19 cellular contexts compared by ENCODE assay signal in the genomic region with DNA sequence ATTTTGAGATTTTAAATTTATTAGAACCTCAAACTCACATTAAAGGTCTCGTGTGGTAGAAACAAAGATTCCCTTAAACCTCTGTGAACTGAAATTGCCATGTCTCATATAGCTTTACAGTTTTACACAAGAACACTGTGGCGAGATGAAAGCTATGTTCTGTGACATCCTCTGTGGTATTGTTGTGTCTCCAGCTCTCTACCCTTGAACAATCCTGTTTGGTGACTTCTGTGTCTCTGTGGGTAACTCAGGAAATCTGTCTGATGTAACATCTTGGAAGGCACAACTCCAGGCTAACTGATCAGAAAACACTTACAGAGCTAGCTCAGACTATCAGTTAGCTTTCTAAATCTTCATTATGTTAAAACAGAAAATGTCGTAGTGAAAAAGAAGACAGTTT.
A peak's percentile ranks its signal among the peaks of the same experiment; 100 is the strongest.
DNase-seq lines count a peak whose midpoint lies in the region; ATAC-seq, FAIRE-seq and TF ChIP-seq lines count a peak whose summit lies in the region.
"Had no signal": no experiment of that assay in that cellular context is flagged by ENCODE, and none has a peak within 500 bp of the region (broad histone marks: within the 10 kb centered on the region; RNA-seq: fewer than 3 reads in every experiment).

No MANE protein-coding gene starts in this region.

- WGBS in mesenchymal stem cell: 94% methylated on average over 2 of the region's 3 CpGs

- peak overlapping the region; percentile 39 for H3K27ac Mint-ChIP-seq in Calu3 (ENCODE audit: unreplicated experiment)
- H3K27ac Mint-ChIP-seq: activated naive CD8-positive, alpha-beta T cell treated with anti-CD3 and anti-CD28 coated beads for 36 hours; CD4-positive, CD25-positive, alpha-beta regulatory T cell had no signal

- H2BK5ac ChIP-seq in mesenchymal stem cell (ENCODE audit: low read depth, low read length, poor library complexity, severe bottlenecking): no peak overlapping the region

- no peak for TF ChIP-seq CTCF in Calu3 (IDR thresholded peaks at IDR 0.05; ENCODE audit: unreplicated experiment)
- TF ChIP-seq CTCF in D721Med (IDR thresholded peaks at IDR 0.05; ENCODE audit: insufficient read depth, missing control alignments): no peak

- no peak overlapping the region for H3K23ac ChIP-seq in mesenchymal stem cell (ENCODE audit: low read length in 2 of 2)

- no peaks in the 10 kb centered on the region for H3K79me1 ChIP-seq in mesenchymal stem cell (replicated peaks; ENCODE audit: low read length, poor library complexity, severe bottlenecking)

- H3K4me1 ChIP-seq in HUES6 (ENCODE audit: control insufficient read depth, insufficient read depth, low read length) (peaks cover 6% of the 10 kb centered on the region; the same call in 1 of the 2 replicates), adipocyte (ENCODE audit: control insufficient read depth, insufficient read depth, low read length) (peaks cover 41% of the 10 kb centered on the region), mesenchymal stem cell (ENCODE audit: control insufficient read depth, insufficient read depth, low read depth, low read length) (no peaks in the 10 kb centered on the region)

- H3K27me3 ChIP-seq in HUES6 (ENCODE audit: control insufficient read depth, insufficient read depth, low read length): no peaks in the 10 kb centered on the region
- no peaks in the 10 kb centered on the region for H3K27me3 ChIP-seq in adipocyte (replicated peaks; ENCODE audit: control insufficient read depth, insufficient read depth, low read length)
- no peaks in the 10 kb centered on the region for H3K27me3 ChIP-seq in mesenchymal stem cell (ENCODE audit: control insufficient read depth in 1 of 2, insufficient read depth in 1 of 2, low read length in 2 of 2)

- DNase-seq in Calu3 (no peak), adipocyte (ENCODE audit: low read depth) (peak; percentile 41), mesenchymal stem cell (no peak), D721Med (ENCODE audit: insufficient read length, low spot score) (no peak), RCC 7860 (ENCODE audit: low spot score) (no peak), AG08396 (ENCODE audit: low spot score) (no peak)
- DNase-seq: activated CD8-positive, alpha-beta memory T cell treated with anti-CD3 and anti-CD28 coated beads, Interleukin-2, amount 50 U/mL, for 48 hours; activated naive CD8-positive, alpha-beta T cell treated with anti-CD3 and anti-CD28 coated beads for 36 hours; CD4-positive, CD25-positive, alpha-beta regulatory T cell; cerebellar nuclear complex; GOT3; mucosa of descending colon; NCI-H1417; NCI-H526; Right ventricle myocardium superior; stimulated activated CD4-positive, alpha-beta T cell treated with anti-CD3 and anti-CD28 coated beads, Interleukin-4, amount 100 ng/mL, for 4 hours; stimulated activated naive CD8-positive, alpha-beta T cell treated with anti-CD3 and anti-CD28 coated beads, Interleukin-15, Interleukin-2, amounts not matched to agents 100 U/mL and 50 U/mL, for 24 hours had no signal

- no TSS peak for BruUV-seq in Calu3 (replicated peaks; lab: Mats Ljungman, UMichigan)

- H3K9me3 ChIP-seq in HUES6 (ENCODE audit: control insufficient read depth, insufficient read depth, low read depth, low read length) (no peaks in the 10 kb centered on the region), adipocyte (ENCODE audit: control insufficient read depth, low read length) (no peaks in the 10 kb centered on the region), mesenchymal stem cell (ENCODE audit: control insufficient read depth, low read length) (no peaks in the 10 kb centered on the region)
- H3K9me3 ChIP-seq: mucosa of descending colon had no signal

- peaks cover 7% of the 10 kb centered on the region for H3K4me1 Mint-ChIP-seq in Calu3 (ENCODE audit: low read depth, unreplicated experiment)
- H3K4me1 Mint-ChIP-seq: activated naive CD8-positive, alpha-beta T cell treated with anti-CD3 and anti-CD28 coated beads for 36 hours; CD4-positive, CD25-positive, alpha-beta regulatory T cell had no signal

- no peak overlapping the region for H2BK15ac ChIP-seq in mesenchymal stem cell (ENCODE audit: low read depth, poor library complexity, severe bottlenecking)

- H3K9me3 Mint-ChIP-seq in Calu3 (ENCODE audit: low read depth, unreplicated experiment): no peaks in the 10 kb centered on the region
- H3K9me3 Mint-ChIP-seq: activated naive CD8-positive, alpha-beta T cell treated with anti-CD3 and anti-CD28 coated beads for 36 hours had no signal

- no peak overlapping the region for H2BK12ac ChIP-seq in mesenchymal stem cell (ENCODE audit: low read length in 2 of 2)

- no peak overlapping the region for H2AK5ac ChIP-seq in mesenchymal stem cell (ENCODE audit: low read length, severe bottlenecking)

- intact Hi-C loops in Calu3 (cut with micrococcal nuclease; ENCODE audit: unreplicated experiment): no loop called here

- H3K36me3 ChIP-seq in HUES6 (ENCODE audit: control insufficient read depth, insufficient read depth, low read length) (no peaks in the 10 kb centered on the region), adipocyte (ENCODE audit: control insufficient read depth, insufficient read depth, low read length, severe bottlenecking) (no peaks in the 10 kb centered on the region), mesenchymal stem cell (ENCODE audit: control insufficient read depth in 1 of 2, insufficient read depth in 2 of 2, low read depth in 1 of 2, low read length in 2 of 2) (no peaks in the 10 kb centered on the region)

- no peak overlapping the region for H3K14ac ChIP-seq in mesenchymal stem cell (ENCODE audit: low read length in 2 of 2)

- no peak overlapping the region for H3K4ac ChIP-seq in mesenchymal stem cell (ENCODE audit: low read depth in 1 of 2, low read length in 2 of 2)

- no peak for FAIRE-seq in D721Med (lab: Jason Lieb, UNC)
- FAIRE-seq in RCC 7860 (lab: Jason Lieb, UNC): no peak

- CTCF ChIA-PET in Calu3 (lab: Charles Lee): no interaction called here

- ATAC-seq in GM21717 (IDR thresholded peaks at IDR 0.05; ENCODE audit: unreplicated experiment): no peak
- ATAC-seq: mucosa of descending colon; stimulated activated naive CD8-positive, alpha-beta T cell treated with anti-CD3 and anti-CD28 coated beads, Interleukin-15, Interleukin-2, amounts not matched to agents 100 U/mL and 50 U/mL, for 24 hours had no signal

- H3K27me3 Mint-ChIP-seq in Calu3 (ENCODE audit: unreplicated experiment): no peaks in the 10 kb centered on the region
- H3K27me3 Mint-ChIP-seq: CD4-positive, CD25-positive, alpha-beta regulatory T cell had no signal

- H3K4me2 ChIP-seq in mesenchymal stem cell (ENCODE audit: low read length, poor library complexity, severe bottlenecking): no peak overlapping the region

- 0 out of 2 replicates have a peak overlapping the region, but pooled peaks have one; percentile 21 for H3K27ac ChIP-seq in HUES6 (ENCODE audit: low read depth, low read length)
- H3K27ac ChIP-seq in mesenchymal stem cell (ENCODE audit: low read length, poor library complexity, severe bottlenecking): no peak overlapping the region

- H3K9ac ChIP-seq in HUES6 (ENCODE audit: low read length) (no peak overlapping the region), adipocyte (ENCODE audit: low read length) (peak overlapping the region; percentile 58), mesenchymal stem cell (ENCODE audit: low read length) (peak overlapping the region; percentile 65)

- H4K8ac ChIP-seq in mesenchymal stem cell (ENCODE audit: low read length): no peak overlapping the region

- no peak overlapping the region for H2BK120ac ChIP-seq in mesenchymal stem cell (ENCODE audit: low read depth, low read length)

- no peak overlapping the region for H3K18ac ChIP-seq in mesenchymal stem cell (ENCODE audit: low read depth in 1 of 2, low read length in 2 of 2)

- H3K4me3 Mint-ChIP-seq in Calu3 (ENCODE audit: low read depth, unreplicated experiment): no peak overlapping the region
- H3K4me3 Mint-ChIP-seq: activated naive CD8-positive, alpha-beta T cell treated with anti-CD3 and anti-CD28 coated beads for 36 hours; CD4-positive, CD25-positive, alpha-beta regulatory T cell had no signal

- no peaks in the 10 kb centered on the region for H3K36me3 Mint-ChIP-seq in Calu3 (ENCODE audit: insufficient read depth, unreplicated experiment)
- H3K36me3 Mint-ChIP-seq: activated naive CD8-positive, alpha-beta T cell treated with anti-CD3 and anti-CD28 coated beads for 36 hours; CD4-positive, CD25-positive, alpha-beta regulatory T cell had no signal

- no peak overlapping the region for H3K4me3 ChIP-seq in HUES6 (ENCODE audit: low read depth, low read length)
- H3K4me3 ChIP-seq in adipocyte (ENCODE audit: low read length): peak overlapping the region; percentile 65
- peak overlapping the region in 1 of 2 experiments; percentile 42 for H3K4me3 ChIP-seq in mesenchymal stem cell (ENCODE audit: insufficient read depth in 1 of 2, low read depth in 1 of 2, low read length in 2 of 2)
- H3K4me3 ChIP-seq: mucosa of descending colon had no signal

- H2AFZ ChIP-seq in mesenchymal stem cell (ENCODE audit: low read depth, low read length): no peak overlapping the region

- no peak overlapping the region for H4K91ac ChIP-seq in mesenchymal stem cell (ENCODE audit: low read length)
